21 cellular contexts compared by ENCODE assay signal in the genomic region with DNA sequence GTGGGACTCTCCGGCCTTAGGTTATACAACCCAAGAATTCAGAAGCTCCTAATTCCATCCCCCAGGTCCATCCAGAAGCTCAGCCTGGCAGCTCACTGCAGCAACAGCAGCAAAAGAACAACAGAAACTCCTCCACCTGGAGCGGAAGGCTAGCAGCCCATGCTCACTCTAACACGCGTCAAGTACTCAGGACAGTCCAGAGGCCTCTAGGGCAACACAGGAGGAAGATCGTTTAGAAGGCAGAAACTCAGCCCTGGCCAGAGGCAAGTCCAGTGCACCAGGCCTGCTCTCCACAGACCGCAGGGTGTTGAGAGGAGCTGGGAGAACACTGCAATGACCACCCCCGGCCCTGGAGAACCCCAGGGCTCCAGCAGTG. TPM values are rescaled to one million over a fixed set of nuclear protein-coding genes. Genes with fewer than 3 reads are reported as not detected.
A peak's percentile ranks its signal among the peaks of the same experiment; 100 is the strongest.
DNase-seq lines count a peak whose midpoint lies in the region; ATAC-seq and TF ChIP-seq lines count a peak whose summit lies in the region.
"Had no signal": no experiment of that assay in that cellular context is flagged by ENCODE, and none has a peak within 500 bp of the region (broad histone marks: within the 10 kb centered on the region; RNA-seq: fewer than 3 reads in every experiment).

No MANE protein-coding gene starts in this region.

- peaks cover 63% of the 10 kb centered on the region for H3K27me3 Mint-ChIP-seq in dendritic cell treated with granulocyte-macrophage colony-stimulating factor and Interleukin-4, amounts not matched to agents 40 ng/mL and 50 ng/mL, for 4 days
- peaks cover 3% of the 10 kb centered on the region for H3K27me3 Mint-ChIP-seq in nephron (ENCODE audit: low read depth)
- no peaks in the 10 kb centered on the region for H3K27me3 Mint-ChIP-seq in T-helper 2 cell treated with Interferon-gamma antibody and Interleukin-4, amounts not matched to agents 5 μg/mL and 100 μg/mL, for 36 hours (ENCODE audit: low read depth)
- H3K27me3 Mint-ChIP-seq: activated naive CD8-positive, alpha-beta T cell treated with anti-CD3 and anti-CD28 coated beads, Interleukin-2, amount 10 ng/mL, durations not matched to agents 7 days and 5 days had no signal

- peaks cover 21% of the 10 kb centered on the region for H3K4me1 ChIP-seq in cardiac muscle cell (ENCODE audit: low read depth)
- peaks cover 51% of the 10 kb centered on the region for H3K4me1 ChIP-seq in left ventricle myocardium inferior
- H3K4me1 ChIP-seq in ascending aorta = peaks cover 4 to 7% of the 10 kb centered on the region in 2 donors

- H3K36me3 ChIP-seq in cardiac muscle cell = no peaks in the 10 kb centered on the region
- peaks cover 10% of the 10 kb centered on the region for H3K36me3 ChIP-seq in left ventricle myocardium inferior
- no peaks in the 10 kb centered on the region for H3K36me3 ChIP-seq in ascending aorta
- H3K36me3 ChIP-seq: breast epithelium had no signal

- H3K27me3 ChIP-seq in cardiac muscle cell = no peaks in the 10 kb centered on the region
- H3K27me3 ChIP-seq in left ventricle myocardium inferior (ENCODE audit: low read depth) = no peaks in the 10 kb centered on the region
- H3K27me3 ChIP-seq in ascending aorta = no peaks in the 10 kb centered on the region
- H3K27me3 ChIP-seq: breast epithelium, dorsolateral prefrontal cortex, upper lobe of left lung had no signal

- H3K36me3 Mint-ChIP-seq in dendritic cell treated with granulocyte-macrophage colony-stimulating factor and Interleukin-4, amounts not matched to agents 40 ng/mL and 50 ng/mL, for 4 days (ENCODE audit: low read depth) = no peaks in the 10 kb centered on the region
- H3K36me3 Mint-ChIP-seq in nephron (ENCODE audit: low read depth) = peaks cover 9% of the 10 kb centered on the region
- peaks cover 24% of the 10 kb centered on the region for H3K36me3 Mint-ChIP-seq in T-helper 2 cell treated with Interferon-gamma antibody and Interleukin-4, amounts not matched to agents 5 μg/mL and 100 μg/mL, for 36 hours (ENCODE audit: low read depth)

- H3K4me3 Mint-ChIP-seq in dendritic cell treated with granulocyte-macrophage colony-stimulating factor and Interleukin-4, amounts not matched to agents 40 ng/mL and 50 ng/mL, for 4 days = no peak overlapping the region
- H3K4me3 Mint-ChIP-seq in nephron = no peak overlapping the region
- no peak overlapping the region for H3K4me3 Mint-ChIP-seq in T-helper 2 cell treated with Interferon-gamma antibody and Interleukin-4, amounts not matched to agents 5 μg/mL and 100 μg/mL, for 36 hours
- H3K4me3 Mint-ChIP-seq: activated naive CD8-positive, alpha-beta T cell treated with anti-CD3 and anti-CD28 coated beads, Interleukin-2, amount 10 ng/mL, durations not matched to agents 7 days and 5 days; activated T-cell treated with anti-CD3 and anti-CD28 coated beads, Interleukin-2, amount 50 U/mL, for 72 hours had no signal

- no peak for ATAC-seq in GM18867 (IDR thresholded peaks at IDR 0.05; ENCODE audit: unreplicated experiment)
- ATAC-seq: activated T-cell treated with anti-CD3 and anti-CD28 coated beads, Interleukin-2, amount 50 U/mL, for 72 hours; stimulated activated naive CD8-positive, alpha-beta T cell treated with anti-CD3 and anti-CD28 coated beads, Interleukin-15, Interleukin-2, amounts not matched to agents 100 U/mL and 50 U/mL, for 24 hours had no signal

- peak overlapping the region; percentile 58 for H3K27ac Mint-ChIP-seq in dendritic cell treated with granulocyte-macrophage colony-stimulating factor and Interleukin-4, amounts not matched to agents 40 ng/mL and 50 ng/mL, for 4 days
- H3K27ac Mint-ChIP-seq in nephron = peak overlapping the region; percentile 2 to 56 (median 54)
- H3K27ac Mint-ChIP-seq in T-helper 2 cell treated with Interferon-gamma antibody and Interleukin-4, amounts not matched to agents 5 μg/mL and 100 μg/mL, for 36 hours = no peak overlapping the region
- H3K27ac Mint-ChIP-seq: activated naive CD8-positive, alpha-beta T cell treated with anti-CD3 and anti-CD28 coated beads, Interleukin-2, amount 10 ng/mL, durations not matched to agents 7 days and 5 days; activated T-cell treated with anti-CD3 and anti-CD28 coated beads, Interleukin-2, amount 50 U/mL, for 72 hours had no signal

- DNase-seq in cardiac muscle cell (ENCODE audit: low read depth in 1 of 2, low spot score in 1 of 2) (peak in 1 of 2 donors; percentile 28), left ventricle myocardium inferior (no peak), ascending aorta (ENCODE audit: low spot score in 2 of 2) (no peak)
- no peak for DNase-seq in stimulated activated CD4-positive, alpha-beta T cell treated with anti-CD3 and anti-CD28 coated beads, Interleukin-12 subunit alpha, Interleukin-12 subunit beta, amount 100 ng/mL, for 4 hours
- DNase-seq in T-helper 2 cell treated with Interferon-gamma antibody and Interleukin-4, amounts not matched to agents 5 μg/mL and 100 μg/mL, for 36 hours (ENCODE audit: low spot score) = no peak
- DNase-seq: activated CD4-positive, CD25-positive, alpha-beta regulatory T cell treated with anti-CD3 and anti-CD28 coated beads, Interleukin-2, amount 50 U/mL, for 72 hours; activated naive CD8-positive, alpha-beta T cell treated with anti-CD3 and anti-CD28 coated beads, Interleukin-2, amount 10 ng/mL, durations not matched to agents 7 days and 5 days; activated T-cell treated with anti-CD3 and anti-CD28 coated beads, Interleukin-2, amount 50 U/mL, for 72 hours; dorsolateral prefrontal cortex; foreskin melanocyte; left cardiac atrium; NCI-H1694; NCI-H2227 treated with DMSO at 0.1 percent for 48 hours; stimulated activated naive CD8-positive, alpha-beta T cell treated with anti-CD3 and anti-CD28 coated beads, Interleukin-15, Interleukin-2, amounts not matched to agents 100 U/mL and 50 U/mL, for 24 hours; upper lobe of left lung had no signal

- no peaks in the 10 kb centered on the region for H3K9me3 Mint-ChIP-seq in dendritic cell treated with granulocyte-macrophage colony-stimulating factor and Interleukin-4, amounts not matched to agents 40 ng/mL and 50 ng/mL, for 4 days
- no peaks in the 10 kb centered on the region for H3K9me3 Mint-ChIP-seq in nephron
- no peaks in the 10 kb centered on the region for H3K9me3 Mint-ChIP-seq in T-helper 2 cell treated with Interferon-gamma antibody and Interleukin-4, amounts not matched to agents 5 μg/mL and 100 μg/mL, for 36 hours
- H3K9me3 Mint-ChIP-seq: activated naive CD8-positive, alpha-beta T cell treated with anti-CD3 and anti-CD28 coated beads, Interleukin-2, amount 10 ng/mL, durations not matched to agents 7 days and 5 days; activated T-cell treated with anti-CD3 and anti-CD28 coated beads, Interleukin-2, amount 50 U/mL, for 72 hours had no signal

- H3K9me3 ChIP-seq in cardiac muscle cell (ENCODE audit: low read depth) (no peaks in the 10 kb centered on the region), left ventricle myocardium inferior (replicated peaks) (no peaks in the 10 kb centered on the region), ascending aorta (no peaks in the 10 kb centered on the region)
- H3K9me3 ChIP-seq: breast epithelium, upper lobe of left lung had no signal

- intact Hi-C loops in left ventricle myocardium inferior (cut with micrococcal nuclease) (no loop called here), ascending aorta (cut with DNase I) (no loop called here)
- intact Hi-C loops in dendritic cell treated with granulocyte-macrophage colony-stimulating factor and Interleukin-4, amounts not matched to agents 40 ng/mL and 50 ng/mL, for 4 days (cut with micrococcal nuclease) = no loop called here

- peaks cover 21% of the 10 kb centered on the region for H3K4me1 Mint-ChIP-seq in dendritic cell treated with granulocyte-macrophage colony-stimulating factor and Interleukin-4, amounts not matched to agents 40 ng/mL and 50 ng/mL, for 4 days (ENCODE audit: low read depth)
- peaks cover 11% of the 10 kb centered on the region for H3K4me1 Mint-ChIP-seq in nephron
- peaks cover 9% of the 10 kb centered on the region for H3K4me1 Mint-ChIP-seq in T-helper 2 cell treated with Interferon-gamma antibody and Interleukin-4, amounts not matched to agents 5 μg/mL and 100 μg/mL, for 36 hours (ENCODE audit: low read depth)

- TF ChIP-seq CTCF in cardiac muscle cell (IDR thresholded peaks at IDR 0.05; ENCODE audit: low read depth, low read length) = no peak
- no peak for TF ChIP-seq CTCF in left ventricle myocardium inferior (IDR thresholded peaks at IDR 0.05; ENCODE audit: borderline replicate concordance)
- no peak for TF ChIP-seq CTCF in nephron (IDR thresholded peaks at IDR 0.05; ENCODE audit: unreplicated experiment in 3 of 3)
- TF ChIP-seq CTCF in ascending aorta (IDR thresholded peaks at IDR 0.05) = no peak

- peak overlapping the region; percentile 76 for H3K27ac ChIP-seq in cardiac muscle cell
- no peak overlapping the region for H3K27ac ChIP-seq in left ventricle myocardium inferior (replicated peaks)
- no peak overlapping the region for H3K27ac ChIP-seq in ascending aorta
- H3K27ac ChIP-seq: dorsolateral prefrontal cortex, epithelial cell of prostate, SK-N-MC had no signal

- H3K4me3 ChIP-seq in cardiac muscle cell (no peak overlapping the region), left ventricle myocardium inferior (no peak overlapping the region), ascending aorta (no peak overlapping the region)
- H3K4me3 ChIP-seq: breast epithelium, dorsolateral prefrontal cortex, SK-N-MC, upper lobe of left lung had no signal

RNA-seq across cellular contexts. Expression of a gene that starts 17.1 kb away (rescaled TPM):
- total RNA-seq in cardiac muscle cell (26.1 and 41.5 TPM in 2 replicates), left ventricle myocardium inferior (14.1 TPM), ascending aorta (79.5 TPM)
- polyA plus RNA-seq in cardiac muscle cell = 30.9 and 38.7 TPM in 2 replicates

RNA-seq across cellular contexts. Expression of a gene that starts 37.2 kb away (rescaled TPM):
- 3.6 and 4.1 TPM in 2 replicates for total RNA-seq in cardiac muscle cell
- polyA plus RNA-seq in cardiac muscle cell = 2.9 and 4.3 TPM in 2 replicates
- 4.7 TPM for total RNA-seq in left ventricle myocardium inferior
- 183 TPM for total RNA-seq in ascending aorta

RNA-seq across cellular contexts. Expression of a gene that starts 54.1 kb away (rescaled TPM):
- total RNA-seq in cardiac muscle cell (2.3 and 2.8 TPM in 2 replicates), left ventricle myocardium inferior (0.16 TPM), ascending aorta (not detected)
- 1.2 and 1.3 TPM in 2 replicates for polyA plus RNA-seq in cardiac muscle cell

Comparison
In these comparisons a context has a peak if more than half of its experiments do, and no peak if none do; other contexts are left out.
1. RNA of a gene that starts 37.2 kb away (total RNA-seq): 183 TPM in ascending aorta (single experiment); 4.7 TPM in left ventricle myocardium inferior (single experiment) and 3.6 to 4.1 TPM in cardiac muscle cell; every median in the first group is over 10 times any median in the second.